In the genomic region with DNA sequence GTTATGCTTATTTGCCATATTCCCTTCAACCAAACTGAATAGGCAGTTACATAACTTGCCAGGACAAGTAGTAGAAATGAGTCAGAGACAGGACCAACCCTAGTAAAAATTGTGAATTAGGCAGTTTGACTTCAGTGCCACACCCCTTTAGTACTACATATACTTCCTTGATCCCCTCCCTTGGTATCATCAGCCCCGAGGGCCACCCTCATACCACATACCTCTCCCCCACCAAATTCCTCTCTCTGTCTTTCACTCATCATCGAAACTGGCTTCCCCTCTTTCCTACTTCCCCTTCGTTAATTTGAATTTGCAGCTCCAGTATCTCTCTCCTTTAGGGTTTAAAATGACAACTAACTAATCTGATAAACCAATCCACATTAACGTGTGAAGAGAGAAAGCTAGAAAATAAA, we compare ENCODE assay signal across 13 cellular contexts. TPM values are rescaled to one million over a fixed set of nuclear protein-coding genes. Genes with fewer than 3 reads are reported as not detected.
DNase-seq lines count a peak whose midpoint lies in the region; ATAC-seq and TF ChIP-seq lines count a peak whose summit lies in the region.
"Had no signal": no experiment of that assay in that cellular context is flagged by ENCODE, and none has a peak within 500 bp of the region (broad histone marks: within the 10 kb centered on the region; RNA-seq: fewer than 3 reads in every experiment).

No MANE protein-coding gene starts in this region.

- no peak overlapping the region for H2BK12ac ChIP-seq in H9 (ENCODE audit: insufficient read length, low read depth, low read length)

- no peaks in the 10 kb centered on the region for H3K23me2 ChIP-seq in H9 (ENCODE audit: insufficient read length, low read depth, low read length, poor library complexity, severe bottlenecking)

- H3K79me2 ChIP-seq in H9 (ENCODE audit: insufficient read depth, low read length) (no peaks in the 10 kb centered on the region), OCI-LY7 (ENCODE audit: insufficient read depth, low read depth, low read length) (no peaks in the 10 kb centered on the region)

- no peaks in the 10 kb centered on the region for H3K27me3 Mint-ChIP-seq in H9 (ENCODE audit: low read depth)
- H3K27me3 Mint-ChIP-seq in glutamatergic neuron (ENCODE audit: unreplicated experiment): no peaks in the 10 kb centered on the region

- no peaks in the 10 kb centered on the region for H3K9me2 ChIP-seq in OCI-LY7 (ENCODE audit: insufficient read depth, low read length)

- no peak overlapping the region for H3K56ac ChIP-seq in H9 (ENCODE audit: insufficient read length, low read depth, low read length)

- H3K23ac ChIP-seq in H9 (ENCODE audit: insufficient read length, low read depth, low read length): no peak overlapping the region

- no TSS peak for BruUV-seq in OCI-LY7 (replicated peaks; lab: Mats Ljungman, UMichigan)

- H3K36me3 ChIP-seq in heart right ventricle: no peaks in the 10 kb centered on the region
- no peaks in the 10 kb centered on the region for H3K36me3 ChIP-seq in thymus (ENCODE audit: control insufficient read depth, insufficient read depth)
- H3K36me3 ChIP-seq in OCI-LY7 (ENCODE audit: insufficient read depth, low read length): no peaks in the 10 kb centered on the region
- H3K36me3 ChIP-seq: SJSA1, transverse colon had no signal

- H2BK20ac ChIP-seq in H9 (ENCODE audit: low read depth, low read length, poor library complexity, severe bottlenecking): no peak overlapping the region

- no peaks in the 10 kb centered on the region for H4K20me1 ChIP-seq in H9 (ENCODE audit: control insufficient read depth, insufficient read depth, insufficient read length)
- no peaks in the 10 kb centered on the region for H4K20me1 ChIP-seq in OCI-LY7 (ENCODE audit: insufficient read depth, low read length)

- CTCF ChIA-PET in OCI-LY7 (lab: Charles Lee; ENCODE audit: unreplicated experiment): no interaction called here

- H3K18ac ChIP-seq in H9 (ENCODE audit: insufficient read length, low read depth, low read length): no peak overlapping the region

- intact Hi-C loops in heart right ventricle (cut with DNase I): loop anchor here in 2 of 10 donors (5.0 kb wide), 1 partner anchor 44 kb away; no protein-coding TSS in a partner anchor
- intact Hi-C loops in OCI-LY7 (cut with micrococcal nuclease; ENCODE audit: unreplicated experiment): no loop called here

- H3K4me3 ChIP-seq in heart right ventricle: no peak overlapping the region
- H3K4me3 ChIP-seq in thymus (ENCODE audit: low read length): no peak overlapping the region
- no peak overlapping the region for H3K4me3 ChIP-seq in OCI-LY7 (ENCODE audit: low read depth, low read length, poor library complexity, severe bottlenecking)
- H3K4me3 ChIP-seq: SJSA1, transverse colon had no signal

- no peak overlapping the region for H3K9ac ChIP-seq in H9 (ENCODE audit: extremely low read depth, insufficient read length, low read length)

- H2BK15ac ChIP-seq in H9 (ENCODE audit: low read depth, low read length): no peak overlapping the region

- H3K79me1 ChIP-seq in H9 (ENCODE audit: insufficient read depth, low read depth, low read length, poor library complexity, severe bottlenecking): no peaks in the 10 kb centered on the region

- no peak for TF ChIP-seq CTCF in H9 (conservative IDR thresholded peaks at IDR 0.05)
- TF ChIP-seq CTCF in heart right ventricle (IDR thresholded peaks at IDR 0.05): no peak
- TF ChIP-seq CTCF in glutamatergic neuron (IDR thresholded peaks at IDR 0.05; ENCODE audit: partially characterized antibody, unreplicated experiment): no peak
- no peak for TF ChIP-seq CTCF in OCI-LY7 (conservative IDR thresholded peaks at IDR 0.05; ENCODE audit: low read length)

- H4K5ac ChIP-seq in H9 (ENCODE audit: insufficient read length, low read depth, low read length): no peak overlapping the region

- H2AK5ac ChIP-seq in H9 (ENCODE audit: insufficient read length, low read length): no peak overlapping the region

- no peak overlapping the region for H4K8ac ChIP-seq in H9 (replicated peaks; ENCODE audit: insufficient read length, low read depth, low read length)

- peaks cover 15% of the 10 kb centered on the region in 2 experiments for H3K4me1 Mint-ChIP-seq in H9
- H3K4me1 Mint-ChIP-seq in glutamatergic neuron (ENCODE audit: low read depth, unreplicated experiment): peaks cover 6% of the 10 kb centered on the region

- no peaks in the 10 kb centered on the region for H3K36me3 Mint-ChIP-seq in H9 (ENCODE audit: insufficient read depth in 1 of 3, low read depth in 3 of 3)
- H3K36me3 Mint-ChIP-seq in glutamatergic neuron (ENCODE audit: unreplicated experiment): no peaks in the 10 kb centered on the region

- no peak overlapping the region for H4K91ac ChIP-seq in H9 (ENCODE audit: insufficient read length, low read depth, low read length)

- no peaks in the 10 kb centered on the region; the same call in 1 of the 2 replicates for H3K4me1 ChIP-seq in H9 (ENCODE audit: insufficient read depth, low read length)
- H3K4me1 ChIP-seq in heart right ventricle: peaks cover 0 to 23% (median 3%) of the 10 kb centered on the region in 9 donors
- no peaks in the 10 kb centered on the region for H3K4me1 ChIP-seq in thymus (ENCODE audit: control insufficient read depth, insufficient read depth, low read length)
- no peaks in the 10 kb centered on the region for H3K4me1 ChIP-seq in OCI-LY7 (ENCODE audit: insufficient read depth, low read length, poor library complexity, severe bottlenecking)

- H3T11ph ChIP-seq in H9 (ENCODE audit: low read length): no peak overlapping the region

- ATAC-seq in heart right ventricle: peak in 5 of 8 donors; percentile 30 to 63 (median 52)

- H3K4ac ChIP-seq in H9 (ENCODE audit: low read depth, low read length): no peak overlapping the region

- no peaks in the 10 kb centered on the region for H3K27me3 ChIP-seq in H9 (ENCODE audit: insufficient read depth, low read length)
- H3K27me3 ChIP-seq in heart right ventricle: no peaks in the 10 kb centered on the region
- H3K27me3 ChIP-seq in thymus (ENCODE audit: control insufficient read depth, insufficient read depth): no peaks in the 10 kb centered on the region
- H3K27me3 ChIP-seq: SJSA1, transverse colon had no signal

- H3K27ac Mint-ChIP-seq in H9 (peak overlapping the region; percentile 33 to 71 (median 69); a peak in 6 of 7 replicates), glutamatergic neuron (ENCODE audit: unreplicated experiment) (no peak overlapping the region)

- no peak overlapping the region for H3K27ac ChIP-seq in H9 (ENCODE audit: insufficient read length, low read depth, low read length)
- peak overlapping the region in 7 of 10 donors; percentile 3 to 77 (median 45) for H3K27ac ChIP-seq in heart right ventricle
- peak overlapping the region; percentile 60 for H3K27ac ChIP-seq in thymus (ENCODE audit: low read depth)
- H3K27ac ChIP-seq in OCI-LY7 (ENCODE audit: low read depth, low read length, poor library complexity, severe bottlenecking): no peak overlapping the region
- H3K27ac ChIP-seq: SJSA1, transverse colon had no signal

- H2BK5ac ChIP-seq in H9 (ENCODE audit: insufficient read length, low read length): no peak overlapping the region

- H3K9me3 Mint-ChIP-seq in H9 (no peaks in the 10 kb centered on the region), glutamatergic neuron (ENCODE audit: unreplicated experiment) (no peaks in the 10 kb centered on the region)

- no peak overlapping the region for H2BK120ac ChIP-seq in H9 (ENCODE audit: low read depth, low read length, poor library complexity, severe bottlenecking)

- POLR2A ChIA-PET in OCI-LY7 (lab: Charles Lee): interaction anchor here (0.9 kb wide), 1 partner anchor 30 kb away, joined by 5 read pairs; no protein-coding TSS in a partner anchor

- no peak overlapping the region for H3K14ac ChIP-seq in H9 (ENCODE audit: insufficient read depth, low read length)

- H3K4me2 ChIP-seq in H9 (ENCODE audit: insufficient read depth, insufficient read length, low read length): no peak overlapping the region
- no peak overlapping the region for H3K4me2 ChIP-seq in OCI-LY7 (ENCODE audit: low read length)

- H2AFZ ChIP-seq in H9 (ENCODE audit: low read length) (no peak overlapping the region), OCI-LY7 (ENCODE audit: low read length) (no peak overlapping the region)

- WGBS in H9 (ENCODE audit: extremely low coverage, insufficient read length, low lambda C conversion rate): no CpG with 5 or more reads among the region's 4 CpGs
- WGBS in heart right ventricle, 2 donors: 47 to 59% methylated on average over 4 of the region's 4 CpGs
- WGBS in thymus: 33% methylated on average over 4 of the region's 4 CpGs

- H3K9me3 ChIP-seq in H9 (ENCODE audit: control insufficient read depth, low read depth, low read length) (no peaks in the 10 kb centered on the region), heart right ventricle (peaks cover 0 to under 1% (median 0%) of the 10 kb centered on the region in 11 donors), thymus (ENCODE audit: control insufficient read depth) (no peaks in the 10 kb centered on the region), OCI-LY7 (ENCODE audit: low read length) (no peaks in the 10 kb centered on the region)
- H3K9me3 ChIP-seq: SJSA1, transverse colon had no signal

- H3K4me3 Mint-ChIP-seq in H9 (no peak overlapping the region), glutamatergic neuron (ENCODE audit: unreplicated experiment) (no peak overlapping the region)

- DNase-seq in H9 (no peak), SIG-M5 treated with dmso at 0.1 percent for 504 hours (lab: John Stamatoyannopoulos, UW; ENCODE audit: unreplicated experiment) (peak; percentile 89), heart right ventricle (no peak), glutamatergic neuron (no peak), NCI-H2171 (lab: John Stamatoyannopoulos, UW) (no peak), hypothalamus (lab: John Stamatoyannopoulos, UW) (no peak), OCI-LY7 (ENCODE audit: low spot score) (no peak)
- DNase-seq: DMS 273 treated with DMSO at 0.1 percent for 48 hours; NCI-H1694 treated with DMSO at 0.1 percent for 48 hours; stimulated activated CD4-positive, alpha-beta T cell treated with anti-CD3 and anti-CD28 coated beads, Interleukin-2, amount 100 ng/mL, for 24 hours; transverse colon had no signal

RNA-seq across cellular contexts. Expression of a gene that starts 7.9 kb away (rescaled TPM):
- total RNA-seq in H9 (2021) (32.7 and 34.9 TPM in 2 replicates), heart right ventricle (1 to 10 TPM; 1.4 to 5.5 (median 3.0) TPM), glutamatergic neuron (ENCODE audit: unreplicated experiment) (44.1 TPM), OCI-LY7 (2022) (not detected in 2 replicates)
- polyA plus RNA-seq in heart right ventricle (1 to 10 TPM in 1 of 2 donors, under 1 TPM in 1; 0.70 to 1.9 TPM), thymus (10.0 TPM)
- total RNA-seq in OCI-LY7 (2014; rRNA removed; shearing (Covaris generic)): not detected in 2 replicates

Comparison
In these comparisons a context has a peak if more than half of its experiments do, and no peak if none do; other contexts are left out.
1. H3K27ac ChIP-seq: peak in heart right ventricle (7 of 10) and thymus (single experiment); none in H9 (single experiment) and OCI-LY7 (single experiment).